In the genomic region with DNA sequence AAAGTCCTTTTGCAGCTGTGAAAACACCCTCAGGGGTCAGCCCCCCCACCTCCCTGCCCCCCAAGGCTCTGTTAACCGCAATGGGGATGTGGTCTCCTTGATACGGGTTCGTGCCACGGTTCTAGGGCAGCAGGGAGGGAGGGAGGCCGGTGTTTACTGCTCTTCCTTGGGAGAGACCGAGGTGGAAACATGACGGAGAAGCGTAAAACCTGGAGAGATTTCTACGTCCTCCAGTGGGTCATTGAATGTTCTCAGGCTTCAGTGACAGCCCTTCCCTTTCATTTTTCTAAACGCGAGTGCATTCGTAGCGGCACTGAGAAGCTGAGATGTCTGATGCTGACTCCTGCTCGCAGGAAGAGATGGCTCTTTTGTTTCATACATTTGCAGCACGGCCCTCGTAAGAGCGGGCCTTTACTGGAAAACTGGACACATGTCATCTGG, we compare ENCODE assay signal across 14 cellular contexts. TPM values are rescaled to one million over a fixed set of nuclear protein-coding genes. Genes with fewer than 3 reads are reported as not detected.
DNase-seq lines count a peak whose midpoint lies in the region; ATAC-seq and TF ChIP-seq lines count a peak whose summit lies in the region.
"Had no signal": no experiment of that assay in that cellular context is flagged by ENCODE, and none has a peak within 500 bp of the region (broad histone marks: within the 10 kb centered on the region; RNA-seq: fewer than 3 reads in every experiment).

No MANE protein-coding gene starts in this region.

- H3K9me2 ChIP-seq in PC-3 (replicated peaks; ENCODE audit: low read length) = no peaks in the 10 kb centered on the region

- no peak overlapping the region for H3K4me3 Mint-ChIP-seq in activated naive CD4-positive, alpha-beta T cell treated with anti-CD3 and anti-CD28 coated beads, Interleukin-2, amount 10 ng/mL, durations not matched to agents 7 days and 5 days
- H3K4me3 Mint-ChIP-seq: activated T-helper 1 cell treated with anti-CD3 and anti-CD28 coated beads, Interleukin-12 subunit alpha, Interleukin-12 subunit beta, Interleukin-2, Interleukin-4 antibody, amounts not matched to agents 30 ng/mL and 10 ng/mL and 1 ng/mL, durations not matched to agents 14 hours and 24 hours and 36 hours; memory B cell had no signal

- no peak overlapping the region for H3K9ac ChIP-seq in PC-3 (ENCODE audit: low read length)

- peak; percentile 35 for DNase-seq in activated naive CD4-positive, alpha-beta T cell treated with anti-CD3 and anti-CD28 coated beads, Interleukin-2, amount 10 ng/mL, durations not matched to agents 7 days and 5 days
- DNase-seq in activated naive CD4-positive, alpha-beta T cell treated with anti-CD3 and anti-CD28 coated beads, Interleukin-2, amount 50 U/mL, for 72 hours (ENCODE audit: low spot score in 2 of 2) = no peak
- DNase-seq in ascending aorta (ENCODE audit: low spot score in 2 of 2) (no peak), lower lobe of right lung (no peak), PC-3 (no peak)
- DNase-seq: AML-193; GOT3; stimulated activated CD4-positive, alpha-beta T cell treated with anti-CD3 and anti-CD28 coated beads, Interleukin-2, amount 100 ng/mL, for 24 hours; SW 1271 had no signal

- H3K36me3 ChIP-seq in ascending aorta (no peaks in the 10 kb centered on the region), lower lobe of right lung (no peaks in the 10 kb centered on the region), thymus (ENCODE audit: control insufficient read depth, insufficient read depth) (no peaks in the 10 kb centered on the region), PC-3 (ENCODE audit: low read depth, low read length) (no peaks in the 10 kb centered on the region)

- no peaks in the 10 kb centered on the region for H4K20me1 ChIP-seq in PC-3 (ENCODE audit: low read length)

- peaks cover 13% of the 10 kb centered on the region for H3K4me1 Mint-ChIP-seq in activated naive CD4-positive, alpha-beta T cell treated with anti-CD3 and anti-CD28 coated beads, Interleukin-2, amount 10 ng/mL, durations not matched to agents 7 days and 5 days

- no peaks in the 10 kb centered on the region for H3F3A ChIP-seq in PC-3 (ENCODE audit: low read length, unreplicated experiment)

- no peak for TF ChIP-seq CTCF in ascending aorta (IDR thresholded peaks at IDR 0.05)
- TF ChIP-seq CTCF in lower lobe of right lung (IDR thresholded peaks at IDR 0.05) = no peak
- no peak for TF ChIP-seq CTCF in PC-3 (conservative IDR thresholded peaks at IDR 0.05; ENCODE audit: low read depth, low read length)

- H3K9me3 ChIP-seq in ascending aorta = no peaks in the 10 kb centered on the region
- no peaks in the 10 kb centered on the region for H3K9me3 ChIP-seq in lower lobe of right lung
- no peaks in the 10 kb centered on the region for H3K9me3 ChIP-seq in thymus (ENCODE audit: control insufficient read depth)
- H3K9me3 ChIP-seq in PC-3 (ENCODE audit: low read length) = no peaks in the 10 kb centered on the region

- CTCF ChIA-PET in activated naive CD4-positive, alpha-beta T cell treated with anti-CD3 and anti-CD28 coated beads, Interleukin-2, amount 10 ng/mL, durations not matched to agents 7 days and 5 days (lab: Charles Lee) = no interaction called here
- CTCF ChIA-PET in PC-3 (lab: Charles Lee) = no interaction called here

- no peaks in the 10 kb centered on the region for H3K79me2 ChIP-seq in PC-3 (ENCODE audit: low read length)

- no peaks in the 10 kb centered on the region for H3K36me3 Mint-ChIP-seq in activated naive CD4-positive, alpha-beta T cell treated with anti-CD3 and anti-CD28 coated beads, Interleukin-2, amount 10 ng/mL, durations not matched to agents 7 days and 5 days
- H3K36me3 Mint-ChIP-seq in activated naive CD4-positive, alpha-beta T cell treated with anti-CD3 and anti-CD28 coated beads, Interleukin-2, amount 50 U/mL, for 72 hours = no peaks in the 10 kb centered on the region

- H3K4me1 ChIP-seq in ascending aorta (peaks cover 0 to 28% of the 10 kb centered on the region in 2 donors), lower lobe of right lung (peaks cover 28% of the 10 kb centered on the region), thymus (ENCODE audit: control insufficient read depth, insufficient read depth, low read length) (peaks cover 30% of the 10 kb centered on the region), PC-3 (ENCODE audit: insufficient read depth, low read length) (peaks cover 10% of the 10 kb centered on the region)

- WGBS in thymus = 7% methylated on average over 17 of the region's 17 CpGs

- no peak overlapping the region for H3K4me2 ChIP-seq in PC-3 (ENCODE audit: low read length)

- intact Hi-C loops in ascending aorta (cut with DNase I) (no loop called here), lower lobe of right lung (cut with DNase I) (no loop called here), PC-3 (cut with micrococcal nuclease) (no loop called here)

- no TSS peak for BruUV-seq in PC-3 (replicated peaks; lab: Mats Ljungman, UMichigan)

- peaks cover 80% of the 10 kb centered on the region for H3K27me3 Mint-ChIP-seq in activated naive CD4-positive, alpha-beta T cell treated with anti-CD3 and anti-CD28 coated beads, Interleukin-2, amount 10 ng/mL, durations not matched to agents 7 days and 5 days

- H3K4me3 ChIP-seq in ascending aorta (peak overlapping the region; percentile 28 to 31), lower lobe of right lung (peak overlapping the region; percentile 14), thymus (ENCODE audit: low read length) (peak overlapping the region; percentile 41), PC-3 (ENCODE audit: low read length) (no peak overlapping the region)

- POLR2A ChIA-PET in PC-3 (lab: Charles Lee; ENCODE audit: unreplicated experiment) = no interaction called here

- H3K27me3 ChIP-seq in ascending aorta = no peaks in the 10 kb centered on the region
- no peaks in the 10 kb centered on the region for H3K27me3 ChIP-seq in lower lobe of right lung (ENCODE audit: low read depth)
- H3K27me3 ChIP-seq in thymus (ENCODE audit: control insufficient read depth, insufficient read depth) = no peaks in the 10 kb centered on the region
- peaks cover 46% of the 10 kb centered on the region for H3K27me3 ChIP-seq in PC-3 (ENCODE audit: low read length)

- H3K27ac ChIP-seq in ascending aorta (no peak overlapping the region), lower lobe of right lung (peak overlapping the region; percentile 24), thymus (ENCODE audit: low read depth) (no peak overlapping the region), PC-3 (ENCODE audit: low read length) (no peak overlapping the region)

- no peak overlapping the region for H2AFZ ChIP-seq in PC-3 (ENCODE audit: low read length)

- H3K27ac Mint-ChIP-seq in activated naive CD4-positive, alpha-beta T cell treated with anti-CD3 and anti-CD28 coated beads, Interleukin-2, amount 10 ng/mL, durations not matched to agents 7 days and 5 days = no peak overlapping the region
- no peak overlapping the region for H3K27ac Mint-ChIP-seq in activated naive CD4-positive, alpha-beta T cell treated with anti-CD3 and anti-CD28 coated beads, Interleukin-2, amount 50 U/mL, for 72 hours
- H3K27ac Mint-ChIP-seq: activated T-helper 1 cell treated with anti-CD3 and anti-CD28 coated beads, Interleukin-12 subunit alpha, Interleukin-12 subunit beta, Interleukin-2, Interleukin-4 antibody, amounts not matched to agents 30 ng/mL and 10 ng/mL and 1 ng/mL, durations not matched to agents 14 hours and 24 hours and 36 hours; memory B cell had no signal

- no peaks in the 10 kb centered on the region for H3K9me3 Mint-ChIP-seq in activated naive CD4-positive, alpha-beta T cell treated with anti-CD3 and anti-CD28 coated beads, Interleukin-2, amount 10 ng/mL, durations not matched to agents 7 days and 5 days
- no peaks in the 10 kb centered on the region for H3K9me3 Mint-ChIP-seq in activated naive CD4-positive, alpha-beta T cell treated with anti-CD3 and anti-CD28 coated beads, Interleukin-2, amount 50 U/mL, for 72 hours
- H3K9me3 Mint-ChIP-seq: activated T-helper 1 cell treated with anti-CD3 and anti-CD28 coated beads, Interleukin-12 subunit alpha, Interleukin-12 subunit beta, Interleukin-2, Interleukin-4 antibody, amounts not matched to agents 30 ng/mL and 10 ng/mL and 1 ng/mL, durations not matched to agents 14 hours and 24 hours and 36 hours; memory B cell had no signal

- no peak for ATAC-seq in activated naive CD4-positive, alpha-beta T cell treated with anti-CD3 and anti-CD28 coated beads, Interleukin-2, amount 50 U/mL, for 72 hours
- ATAC-seq in lower lobe of right lung (no peak), HG03342 (IDR thresholded peaks at IDR 0.05; ENCODE audit: unreplicated experiment) (no peak), GM21381 (IDR thresholded peaks at IDR 0.05; ENCODE audit: unreplicated experiment) (no peak), PC-3 (no peak)

RNA-seq across cellular contexts. Expression of gene HDAC4, which starts 40.5 kb away (rescaled TPM):
- 10 to 100 TPM; 34.1 to 39.1 TPM for total RNA-seq in activated naive CD4-positive, alpha-beta T cell treated with anti-CD3 and anti-CD28 coated beads, Interleukin-2, amount 50 U/mL, for 72 hours
- total RNA-seq in ascending aorta = 65.7 TPM
- total RNA-seq in lower lobe of right lung = 44.9 TPM
- 7.8 TPM for polyA plus RNA-seq in thymus
- total RNA-seq in PC-3 (2014; rRNA removed) = 8.5 and 20.0 TPM in 2 replicates
